In the genomic region with DNA sequence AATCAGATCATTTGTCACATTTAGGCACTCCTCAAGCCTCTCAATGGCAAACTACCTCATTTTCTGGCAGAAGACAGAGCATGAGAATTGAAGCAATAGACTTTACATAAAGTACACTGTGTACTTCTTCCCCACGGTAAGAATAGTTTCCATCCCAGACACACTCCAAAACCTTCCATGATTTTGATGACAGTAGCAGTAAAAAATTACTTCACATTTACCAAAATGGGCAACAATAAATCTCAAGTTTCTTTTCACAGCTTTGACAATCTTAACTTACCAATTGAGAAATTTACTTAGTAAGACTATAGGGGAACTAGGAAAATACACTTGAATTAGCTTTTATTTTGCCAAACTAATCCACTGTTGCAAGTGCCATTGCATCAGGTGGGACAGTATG, we compare ENCODE assay signal across 8 cellular contexts.
"Had no signal": no experiment of that assay in that cellular context is flagged by ENCODE, and none has a peak within 500 bp of the region (broad histone marks: within the 10 kb centered on the region; RNA-seq: fewer than 3 reads in every experiment).

No MANE protein-coding gene starts in this region.

- H3K9ac ChIP-seq: GM23248 had no signal

- H3K27ac ChIP-seq: GM23248, HL-60 had no signal

- DNase-seq: GM23248, GOT3, H7, HFFc6, IMR-90 had no signal

- H3K4me3 ChIP-seq: GM23248, HAP-1 had no signal

- ATAC-seq: HCT116 had no signal

- H3K9me3 ChIP-seq: HAP-1 had no signal

- H2AFZ ChIP-seq: GM23248 had no signal

- H3K4me1 ChIP-seq: HAP-1 had no signal

- H3K36me3 ChIP-seq: HAP-1 had no signal
